Comparison of ENCODE assay signal across 19 cellular contexts in the genomic region with DNA sequence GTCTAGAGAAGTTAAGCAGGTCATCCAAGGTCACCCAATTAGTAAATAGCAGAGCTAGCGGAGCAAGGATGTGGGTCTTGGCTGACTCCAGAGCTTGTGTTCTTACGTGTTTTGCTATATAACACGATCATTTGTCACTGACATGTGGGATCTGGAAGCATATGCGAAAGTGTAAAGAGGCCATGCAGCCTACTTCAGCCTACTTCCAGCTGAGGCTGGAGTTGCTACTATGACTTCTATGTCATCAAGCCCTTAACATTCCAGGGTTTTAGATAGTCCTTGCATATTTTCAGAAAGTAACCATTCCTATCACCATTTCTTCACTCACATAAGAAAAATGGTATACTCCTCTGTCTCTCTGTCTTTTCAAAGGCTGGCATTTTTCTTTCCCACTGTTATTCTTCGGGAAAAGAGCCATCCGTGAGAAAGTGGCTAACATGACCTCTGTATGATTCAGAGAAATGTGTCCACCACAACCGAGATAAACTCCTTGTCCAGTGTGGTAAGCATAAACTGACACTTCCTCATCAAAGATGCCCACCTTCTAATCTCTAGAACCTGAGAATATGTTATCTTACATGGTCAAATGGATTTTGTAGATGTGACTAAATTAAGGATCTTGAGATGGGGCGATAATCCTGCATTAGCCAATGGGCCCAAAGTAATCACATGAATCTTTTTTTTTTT.
"Had no signal": no experiment of that assay in that cellular context is flagged by ENCODE, and none has a peak within 500 bp of the region (broad histone marks: within the 10 kb centered on the region; RNA-seq: fewer than 3 reads in every experiment).

No MANE protein-coding gene starts in this region.

- H3K27me3 ChIP-seq: heart left ventricle, left lung, pancreas had no signal

- H3K4me1 ChIP-seq: heart left ventricle, left lung, pancreas had no signal

- H3K9me3 Mint-ChIP-seq: activated naive CD8-positive, alpha-beta T cell treated with anti-CD3 and anti-CD28 coated beads, Interleukin-2, amount 50 U/mL, for 24 hours; effector memory CD8-positive, alpha-beta T cell; neural crest cell; stimulated activated naive CD8-positive, alpha-beta T cell treated with anti-CD3 and anti-CD28 coated beads, Interleukin-15, amount 100 ng/mL, for 72 hours; T-helper 2 cell treated with Interferon-gamma antibody and Interleukin-4, amounts not matched to agents 5 μg/mL and 100 μg/mL, for 36 hours had no signal

- FAIRE-seq: pancreas had no signal

- H3K4me3 ChIP-seq: heart left ventricle, left lung, pancreas, thoracic aorta had no signal

- H3K27ac ChIP-seq: epithelial cell of prostate, heart left ventricle, left lung, pancreas, thoracic aorta had no signal

- DNase-seq: activated CD4-positive, alpha-beta T cell treated with anti-CD3 and anti-CD28 coated beads for 4 hours; activated CD8-positive, alpha-beta memory T cell treated with anti-CD3 and anti-CD28 coated beads, Interleukin-2, amount 50 U/mL, for 48 hours; activated CD8-positive, alpha-beta T cell treated with anti-CD3 and anti-CD28 coated beads, Interleukin-2, amount 10 ng/mL, durations not matched to agents 7 days and 5 days; activated naive CD4-positive, alpha-beta T cell; activated naive CD8-positive, alpha-beta T cell treated with anti-CD3 and anti-CD28 coated beads, Interleukin-2, amount 50 U/mL, for 24 hours; central memory CD4-positive, alpha-beta T cell; effector memory CD8-positive, alpha-beta T cell; heart left ventricle; islet precursor cell; left lung; mesendoderm; pancreas; stimulated activated CD4-positive, alpha-beta T cell treated with anti-CD3 and anti-CD28 coated beads, Interleukin-15, amount 100 ng/mL, for 24 hours; stimulated activated CD4-positive, alpha-beta T cell treated with anti-CD3 and anti-CD28 coated beads, Interleukin-4, amount 100 ng/mL, for 4 hours; stimulated activated naive CD8-positive, alpha-beta T cell treated with anti-CD3 and anti-CD28 coated beads, Interleukin-15, amount 100 ng/mL, for 72 hours had no signal

- H3K36me3 ChIP-seq: heart left ventricle, left lung, pancreas, thoracic aorta had no signal

- ATAC-seq: activated CD8-positive, alpha-beta T cell treated with anti-CD3 and anti-CD28 coated beads, Interleukin-2, amount 10 ng/mL, durations not matched to agents 7 days and 5 days; activated naive CD8-positive, alpha-beta T cell treated with anti-CD3 and anti-CD28 coated beads, Interleukin-2, amount 50 U/mL, for 24 hours; effector memory CD8-positive, alpha-beta T cell; heart left ventricle; left lung; pancreas; stimulated activated naive CD8-positive, alpha-beta T cell treated with anti-CD3 and anti-CD28 coated beads, Interleukin-15, amount 100 ng/mL, for 72 hours had no signal

- H3K4me1 Mint-ChIP-seq: activated naive CD8-positive, alpha-beta T cell treated with anti-CD3 and anti-CD28 coated beads, Interleukin-2, amount 50 U/mL, for 24 hours; neural crest cell; stimulated activated naive CD8-positive, alpha-beta T cell treated with anti-CD3 and anti-CD28 coated beads, Interleukin-15, amount 100 ng/mL, for 72 hours had no signal

- H3K27me3 Mint-ChIP-seq: activated naive CD8-positive, alpha-beta T cell treated with anti-CD3 and anti-CD28 coated beads, Interleukin-2, amount 50 U/mL, for 24 hours; stimulated activated naive CD8-positive, alpha-beta T cell treated with anti-CD3 and anti-CD28 coated beads, Interleukin-15, amount 100 ng/mL, for 72 hours had no signal

- H3K9me3 ChIP-seq: heart left ventricle, left lung, pancreas, thoracic aorta had no signal

- H3K4me3 Mint-ChIP-seq: activated CD8-positive, alpha-beta T cell treated with anti-CD3 and anti-CD28 coated beads, Interleukin-2, amount 10 ng/mL, durations not matched to agents 7 days and 5 days; activated naive CD8-positive, alpha-beta T cell treated with anti-CD3 and anti-CD28 coated beads, Interleukin-2, amount 50 U/mL, for 24 hours; effector memory CD8-positive, alpha-beta T cell; neural crest cell; stimulated activated naive CD8-positive, alpha-beta T cell treated with anti-CD3 and anti-CD28 coated beads, Interleukin-15, amount 100 ng/mL, for 72 hours; T-helper 2 cell treated with Interferon-gamma antibody and Interleukin-4, amounts not matched to agents 5 μg/mL and 100 μg/mL, for 36 hours had no signal

- H3K27ac Mint-ChIP-seq: activated CD8-positive, alpha-beta T cell treated with anti-CD3 and anti-CD28 coated beads, Interleukin-2, amount 10 ng/mL, durations not matched to agents 7 days and 5 days; activated naive CD8-positive, alpha-beta T cell treated with anti-CD3 and anti-CD28 coated beads, Interleukin-2, amount 50 U/mL, for 24 hours; effector memory CD8-positive, alpha-beta T cell; stimulated activated naive CD8-positive, alpha-beta T cell treated with anti-CD3 and anti-CD28 coated beads, Interleukin-15, amount 100 ng/mL, for 72 hours; T-helper 2 cell treated with Interferon-gamma antibody and Interleukin-4, amounts not matched to agents 5 μg/mL and 100 μg/mL, for 36 hours had no signal
